Comparison of ENCODE assay signal across 20 cellular contexts in genomic region chr12:54135621-54136027, GRCh38. TPM values are rescaled to one million over a fixed set of nuclear protein-coding genes. Genes with fewer than 3 reads are reported as not detected.
A peak's percentile ranks its signal among the peaks of the same experiment; 100 is the strongest.
DNase-seq lines count a peak whose midpoint lies in the region; ATAC-seq and TF ChIP-seq lines count a peak whose summit lies in the region.
"Had no signal": no experiment of that assay in that cellular context is flagged by ENCODE, and none has a peak within 500 bp of the region (broad histone marks: within the 10 kb centered on the region; RNA-seq: fewer than 3 reads in every experiment).

No MANE protein-coding gene starts in this region.

- H2BK12ac ChIP-seq in trophoblast cell (ENCODE audit: low read length): no peak overlapping the region

- no peaks in the 10 kb centered on the region for H3K36me3 Mint-ChIP-seq in endodermal cell (ENCODE audit: low read depth)
- H3K36me3 Mint-ChIP-seq: activated CD8-positive, alpha-beta memory T cell treated with anti-CD3 and anti-CD28 coated beads, Interleukin-2, amount 10 ng/mL, durations not matched to agents 7 days and 5 days had no signal

- no peak overlapping the region for H2AFZ ChIP-seq in trophoblast cell (ENCODE audit: insufficient read depth, low read length, poor library complexity)

- H3K4me3 ChIP-seq in endodermal cell (ENCODE audit: low read length) (no peak overlapping the region), trophoblast cell (ENCODE audit: low read depth, low read length) (no peak overlapping the region), left ventricle myocardium inferior (no peak overlapping the region), colonic mucosa (no peak overlapping the region)
- H3K4me3 ChIP-seq: BLaER1, sigmoid colon, upper lobe of left lung had no signal

- H4K91ac ChIP-seq in trophoblast cell (ENCODE audit: low read depth, low read length): no peak overlapping the region

- no peak overlapping the region for H3K27ac Mint-ChIP-seq in endodermal cell
- H3K27ac Mint-ChIP-seq: activated CD8-positive, alpha-beta memory T cell treated with anti-CD3 and anti-CD28 coated beads, Interleukin-2, amount 10 ng/mL, durations not matched to agents 7 days and 5 days; activated naive CD4-positive, alpha-beta T cell treated with anti-CD3 and anti-CD28 coated beads for 36 hours; dendritic cell treated with granulocyte-macrophage colony-stimulating factor and Interleukin-4, amounts not matched to agents 40 ng/mL and 50 ng/mL, for 4 days; nephron progenitor cell had no signal

- peaks cover 23% of the 10 kb centered on the region for H3K4me1 Mint-ChIP-seq in endodermal cell
- H3K4me1 Mint-ChIP-seq: activated CD8-positive, alpha-beta memory T cell treated with anti-CD3 and anti-CD28 coated beads, Interleukin-2, amount 10 ng/mL, durations not matched to agents 7 days and 5 days had no signal

- H3K27ac ChIP-seq in endodermal cell (ENCODE audit: low read depth, low read length): no peak overlapping the region
- no peak overlapping the region for H3K27ac ChIP-seq in trophoblast cell (ENCODE audit: low read depth, low read length)
- no peak overlapping the region for H3K27ac ChIP-seq in left ventricle myocardium inferior (replicated peaks)
- H3K27ac ChIP-seq in colonic mucosa: no peak overlapping the region
- H3K27ac ChIP-seq: BLaER1, sigmoid colon, upper lobe of left lung had no signal

- H2AK5ac ChIP-seq in trophoblast cell (ENCODE audit: low read length): no peak overlapping the region

- H3K36me3 ChIP-seq in endodermal cell (ENCODE audit: control insufficient read depth, insufficient read depth, low read length): no peaks in the 10 kb centered on the region
- H3K36me3 ChIP-seq in trophoblast cell (ENCODE audit: control insufficient read depth in 1 of 2, insufficient read depth in 2 of 2, low read length in 2 of 2): no peaks in the 10 kb centered on the region
- H3K36me3 ChIP-seq in left ventricle myocardium inferior: no peaks in the 10 kb centered on the region
- no peaks in the 10 kb centered on the region for H3K36me3 ChIP-seq in colonic mucosa
- H3K36me3 ChIP-seq: BLaER1, sigmoid colon, upper lobe of left lung had no signal

- DNase-seq in DMS79 treated with DMSO at 0.1 percent for 48 hours (lab: John Stamatoyannopoulos, UW) (peak; percentile 16), NCI-H187 treated with DMSO at 0.1 percent for 48 hours (lab: John Stamatoyannopoulos, UW) (peak; percentile 60), endodermal cell (no peak), trophoblast cell (no peak), SKM-1 (lab: John Stamatoyannopoulos, UW; ENCODE audit: unreplicated experiment) (no peak), left ventricle myocardium inferior (no peak), colonic mucosa (no peak)
- DNase-seq: activated CD8-positive, alpha-beta memory T cell treated with anti-CD3 and anti-CD28 coated beads, Interleukin-2, amount 10 ng/mL, durations not matched to agents 7 days and 5 days; activated naive CD4-positive, alpha-beta T cell treated with anti-CD3 and anti-CD28 coated beads for 36 hours; DND-41; hippocampal formation; left ventricle myocardium superior; NCI-H2227 treated with DMSO at 0.1 percent for 48 hours; nephron progenitor cell; sigmoid colon; T-helper 1 cell; upper lobe of left lung had no signal

- H3K27me3 ChIP-seq in endodermal cell (ENCODE audit: control insufficient read depth, insufficient read depth, low read length, poor library complexity, severe bottlenecking) (peaks cover 100% of the 10 kb centered on the region), trophoblast cell (ENCODE audit: insufficient read depth, low read length) (peaks cover 7% of the 10 kb centered on the region), left ventricle myocardium inferior (ENCODE audit: low read depth) (peaks cover 99% of the 10 kb centered on the region), colonic mucosa (no peaks in the 10 kb centered on the region)
- H3K27me3 ChIP-seq: sigmoid colon, upper lobe of left lung had no signal

- TF ChIP-seq CTCF in endodermal cell (conservative IDR thresholded peaks at IDR 0.05) (no peak), left ventricle myocardium inferior (IDR thresholded peaks at IDR 0.05; ENCODE audit: borderline replicate concordance) (no peak), colonic mucosa (IDR thresholded peaks at IDR 0.05) (no peak)

- H2BK5ac ChIP-seq in trophoblast cell (ENCODE audit: low read depth, low read length, poor library complexity): no peak overlapping the region

- no peak overlapping the region for H3K14ac ChIP-seq in trophoblast cell (ENCODE audit: low read length)

- 0 to 54% methylated on average over 1 to 6 of the region's 6 CpGs for WGBS in endodermal cell (ENCODE audit: insufficient coverage in 1 of 2, insufficient read length in 1 of 2), 2 experiments
- no CpG with 5 or more reads among the region's 6 CpGs for WGBS in trophoblast cell (ENCODE audit: extremely low coverage, insufficient coverage, insufficient read length)

- H3K9me3 ChIP-seq in endodermal cell (ENCODE audit: control insufficient read depth, low read length) (no peaks in the 10 kb centered on the region), trophoblast cell (ENCODE audit: insufficient read depth, low read depth, low read length) (no peaks in the 10 kb centered on the region), left ventricle myocardium inferior (replicated peaks) (no peaks in the 10 kb centered on the region), colonic mucosa (no peaks in the 10 kb centered on the region)
- H3K9me3 ChIP-seq: BLaER1, sigmoid colon, upper lobe of left lung had no signal

- no peak overlapping the region for H4K12ac ChIP-seq in trophoblast cell (ENCODE audit: low read depth, low read length)

- intact Hi-C loops in left ventricle myocardium inferior (cut with micrococcal nuclease) (no loop called here), colonic mucosa (cut with DNase I) (no loop called here)

- H3K4me1 ChIP-seq in endodermal cell (ENCODE audit: control insufficient read depth, insufficient read depth, low read length): peaks cover 11% of the 10 kb centered on the region
- peaks cover 4% of the 10 kb centered on the region in 2 experiments for H3K4me1 ChIP-seq in trophoblast cell (ENCODE audit: control insufficient read depth in 1 of 2, insufficient read depth in 2 of 2, low read length in 2 of 2)
- H3K4me1 ChIP-seq in left ventricle myocardium inferior: peaks cover under 1% of the 10 kb centered on the region
- no peaks in the 10 kb centered on the region for H3K4me1 ChIP-seq in colonic mucosa
- H3K4me1 ChIP-seq: BLaER1, upper lobe of left lung had no signal

- no peak overlapping the region for H3K23ac ChIP-seq in trophoblast cell (ENCODE audit: low read length)

- no peak overlapping the region for H3K4ac ChIP-seq in trophoblast cell (ENCODE audit: low read depth, low read length)

- H3K27me3 Mint-ChIP-seq in endodermal cell (ENCODE audit: insufficient read depth): peaks cover 100% of the 10 kb centered on the region

- no peaks in the 10 kb centered on the region for H3K9me3 Mint-ChIP-seq in endodermal cell
- H3K9me3 Mint-ChIP-seq: activated naive CD4-positive, alpha-beta T cell treated with anti-CD3 and anti-CD28 coated beads for 36 hours; dendritic cell treated with granulocyte-macrophage colony-stimulating factor and Interleukin-4, amounts not matched to agents 40 ng/mL and 50 ng/mL, for 4 days; nephron progenitor cell had no signal

- H3K18ac ChIP-seq in trophoblast cell (ENCODE audit: low read length): no peak overlapping the region

- H3K9ac ChIP-seq in endodermal cell (ENCODE audit: extremely low read depth, low read length, poor library complexity, severe bottlenecking): no peak overlapping the region
- H3K9ac ChIP-seq in trophoblast cell (ENCODE audit: low read length): no peak overlapping the region
- H3K9ac ChIP-seq in colonic mucosa (ENCODE audit: low read depth in 2 of 2, low read length in 2 of 2): no peak overlapping the region
- H3K9ac ChIP-seq: BLaER1 had no signal

- H2BK120ac ChIP-seq in trophoblast cell (ENCODE audit: insufficient read depth, low read length, poor library complexity): no peak overlapping the region

- H3K4me3 Mint-ChIP-seq in endodermal cell: peak overlapping the region; percentile 29
- H3K4me3 Mint-ChIP-seq: activated CD8-positive, alpha-beta memory T cell treated with anti-CD3 and anti-CD28 coated beads, Interleukin-2, amount 10 ng/mL, durations not matched to agents 7 days and 5 days; activated naive CD4-positive, alpha-beta T cell treated with anti-CD3 and anti-CD28 coated beads for 36 hours; dendritic cell treated with granulocyte-macrophage colony-stimulating factor and Interleukin-4, amounts not matched to agents 40 ng/mL and 50 ng/mL, for 4 days had no signal

- H3K4me2 ChIP-seq in trophoblast cell (ENCODE audit: low read length): peak overlapping the region; percentile 14
- H3K4me2 ChIP-seq: BLaER1 had no signal

- H3K79me1 ChIP-seq in trophoblast cell (ENCODE audit: low read length): no peaks in the 10 kb centered on the region

- H4K8ac ChIP-seq in trophoblast cell (ENCODE audit: low read depth, low read length): no peak overlapping the region

- no peak for ATAC-seq in GM21447 (IDR thresholded peaks at IDR 0.05; ENCODE audit: unreplicated experiment)
- ATAC-seq: activated CD8-positive, alpha-beta memory T cell treated with anti-CD3 and anti-CD28 coated beads, Interleukin-2, amount 10 ng/mL, durations not matched to agents 7 days and 5 days; left ventricle myocardium superior had no signal

- no peaks in the 10 kb centered on the region for H3K79me2 ChIP-seq in trophoblast cell (ENCODE audit: control insufficient read depth, insufficient read depth, low read length, poor library complexity)

RNA-seq across cellular contexts. Expression of gene SMUG1, which starts 53.2 kb away (rescaled TPM):
- 10 to 100 TPM; 32.4 to 37.2 TPM for total RNA-seq in endodermal cell
- polyA plus RNA-seq in endodermal cell (2013, experiment 1 of 2): 28.1 TPM
- polyA plus RNA-seq in endodermal cell (2013, experiment 2 of 2): 21.6 TPM
- 19.5 and 20.5 TPM in 2 replicates for polyA plus RNA-seq in trophoblast cell (2013)
- total RNA-seq in left ventricle myocardium inferior: 16.2 TPM
- 10 to 100 TPM; 22.0 to 31.0 TPM for total RNA-seq in colonic mucosa

Comparison
In these comparisons a context has a peak if more than half of its experiments do, and no peak if none do; other contexts are left out.
1. DNase-seq: peak in DMS79 treated with DMSO at 0.1 percent for 48 hours (single experiment) and NCI-H187 treated with DMSO at 0.1 percent for 48 hours (single experiment); none in endodermal cell (single experiment), trophoblast cell (0 of 2), SKM-1 (single experiment), left ventricle myocardium inferior (single experiment) and colonic mucosa (single experiment).